In the genomic region with DNA sequence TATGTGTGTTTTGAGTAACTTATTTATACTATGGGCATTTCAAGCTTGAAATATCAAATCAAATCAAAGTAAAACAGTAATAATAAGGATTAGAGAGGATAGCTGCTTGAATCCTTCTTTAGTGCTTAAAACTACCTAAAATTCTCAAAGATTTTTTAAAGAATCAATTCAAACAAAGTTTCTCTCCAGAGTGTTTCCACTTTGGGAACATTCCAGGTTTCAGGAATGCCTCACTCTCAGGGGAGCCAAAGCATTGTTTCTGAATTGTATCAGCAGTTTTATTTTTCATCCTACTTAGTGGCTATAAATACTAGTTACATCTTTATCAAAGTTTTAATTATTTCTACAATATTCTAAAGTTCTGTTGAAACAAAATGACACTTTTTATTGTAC, we compare ENCODE assay signal across 11 cellular contexts. TPM values are rescaled to one million over a fixed set of nuclear protein-coding genes. Genes with fewer than 3 reads are reported as not detected.
DNase-seq lines count a peak whose midpoint lies in the region; ATAC-seq and TF ChIP-seq lines count a peak whose summit lies in the region.
"Had no signal": no experiment of that assay in that cellular context is flagged by ENCODE, and none has a peak within 500 bp of the region (broad histone marks: within the 10 kb centered on the region; RNA-seq: fewer than 3 reads in every experiment).

No MANE protein-coding gene starts in this region.

- H2AFZ ChIP-seq in ACC112 (ENCODE audit: low read length, unreplicated experiment) (peak overlapping the region; percentile 59), trophoblast cell (ENCODE audit: insufficient read depth, low read length, poor library complexity) (no peak overlapping the region)

- no peak overlapping the region for H4K91ac ChIP-seq in trophoblast cell (ENCODE audit: low read depth, low read length)

- H3K18ac ChIP-seq in trophoblast cell (ENCODE audit: low read length): no peak overlapping the region

- H3K27me3 ChIP-seq in ACC112 (ENCODE audit: insufficient read depth, low read length): no peaks in the 10 kb centered on the region
- no peaks in the 10 kb centered on the region for H3K27me3 ChIP-seq in adipocyte (replicated peaks; ENCODE audit: control insufficient read depth, insufficient read depth, low read length)
- no peaks in the 10 kb centered on the region for H3K27me3 ChIP-seq in foreskin keratinocyte
- H3K27me3 ChIP-seq in trophoblast cell (ENCODE audit: insufficient read depth, low read length): no peaks in the 10 kb centered on the region

- H4K12ac ChIP-seq in trophoblast cell (ENCODE audit: low read depth, low read length): no peak overlapping the region

- no peak overlapping the region for H2BK5ac ChIP-seq in trophoblast cell (ENCODE audit: low read depth, low read length, poor library complexity)

- H3K27ac ChIP-seq in ACC112 (ENCODE audit: low read depth, low read length) (peak overlapping the region; percentile 34), foreskin keratinocyte (peak overlapping the region; percentile 77), trophoblast cell (ENCODE audit: low read depth, low read length) (no peak overlapping the region)

- no peak overlapping the region for H3K23ac ChIP-seq in trophoblast cell (ENCODE audit: low read length)

- ATAC-seq in foreskin keratinocyte (peak; percentile 22), HG02973 (IDR thresholded peaks at IDR 0.05; ENCODE audit: unreplicated experiment) (no peak), HG03571 (IDR thresholded peaks at IDR 0.05; ENCODE audit: unreplicated experiment) (no peak)

- peak; percentile 71 for DNase-seq in adipocyte (ENCODE audit: low read depth)
- DNase-seq in foreskin keratinocyte: no peak
- DNase-seq in trophoblast cell: no peak
- no peak for DNase-seq in anterior cingulate cortex (lab: John Stamatoyannopoulos, UW)
- DNase-seq in activated CD4-positive, alpha-beta T cell treated with anti-CD3 and anti-CD28 coated beads for 1 hour: no peak
- DNase-seq: NCI-H1694 treated with DMSO at 0.1 percent for 48 hours had no signal

- H2AK5ac ChIP-seq in trophoblast cell (ENCODE audit: low read length): no peak overlapping the region

- no peak overlapping the region for H2BK12ac ChIP-seq in trophoblast cell (ENCODE audit: low read length)

- H4K8ac ChIP-seq in trophoblast cell (ENCODE audit: low read depth, low read length): no peak overlapping the region

- H3K79me1 ChIP-seq in trophoblast cell (ENCODE audit: low read length): no peaks in the 10 kb centered on the region

- H3K9me3 ChIP-seq in adipocyte (ENCODE audit: control insufficient read depth, low read length): no peaks in the 10 kb centered on the region
- H3K9me3 ChIP-seq in trophoblast cell (ENCODE audit: insufficient read depth, low read depth, low read length): no peaks in the 10 kb centered on the region

- H3K79me2 ChIP-seq in ACC112 (ENCODE audit: control insufficient read depth, insufficient read depth, low read length, unreplicated experiment) (no peaks in the 10 kb centered on the region), trophoblast cell (ENCODE audit: control insufficient read depth, insufficient read depth, low read length, poor library complexity) (no peaks in the 10 kb centered on the region)

- peak overlapping the region; percentile 76 for H3K9ac ChIP-seq in adipocyte (ENCODE audit: low read length)
- no peak overlapping the region for H3K9ac ChIP-seq in trophoblast cell (ENCODE audit: low read length)

- H3K4me2 ChIP-seq in trophoblast cell (ENCODE audit: low read length): peak overlapping the region; percentile 64

- no peak overlapping the region for H3K4ac ChIP-seq in trophoblast cell (ENCODE audit: low read depth, low read length)

- peak overlapping the region; percentile 79 for H3K4me3 ChIP-seq in ACC112 (ENCODE audit: low read depth, low read length)
- H3K4me3 ChIP-seq in adipocyte (ENCODE audit: low read length): peak overlapping the region; percentile 83
- no peak overlapping the region for H3K4me3 ChIP-seq in trophoblast cell (ENCODE audit: low read depth, low read length)

- H3K36me3 ChIP-seq in ACC112 (ENCODE audit: insufficient read depth, low read length) (no peaks in the 10 kb centered on the region), adipocyte (ENCODE audit: control insufficient read depth, insufficient read depth, low read length, severe bottlenecking) (no peaks in the 10 kb centered on the region), trophoblast cell (ENCODE audit: control insufficient read depth in 1 of 2, insufficient read depth in 2 of 2, low read length in 2 of 2) (no peaks in the 10 kb centered on the region)

- no peak overlapping the region for H3K14ac ChIP-seq in trophoblast cell (ENCODE audit: low read length)

- H3K4me1 ChIP-seq in ACC112 (ENCODE audit: control insufficient read depth, insufficient read depth, low read length, unreplicated experiment) (peaks cover 28% of the 10 kb centered on the region), adipocyte (ENCODE audit: control insufficient read depth, insufficient read depth, low read length) (peaks cover 37% of the 10 kb centered on the region), foreskin keratinocyte (peaks cover 41% of the 10 kb centered on the region), trophoblast cell (ENCODE audit: control insufficient read depth in 1 of 2, insufficient read depth in 2 of 2, low read length in 2 of 2) (peaks cover 5 to 7% of the 10 kb centered on the region in 2 experiments)

- no peak for TF ChIP-seq CTCF in foreskin keratinocyte (conservative IDR thresholded peaks at IDR 0.05)

- H2BK120ac ChIP-seq in trophoblast cell (ENCODE audit: insufficient read depth, low read length, poor library complexity): no peak overlapping the region

RNA-seq across cellular contexts. Expression of a gene that starts 0.8 kb away (rescaled TPM):
- 2.0 and 2.7 TPM in 2 replicates for total RNA-seq in foreskin keratinocyte
- 0.51 and 0.74 TPM in 2 replicates for polyA plus RNA-seq in foreskin keratinocyte
- polyA plus RNA-seq in trophoblast cell (2013): 0.56 and 0.57 TPM in 2 replicates
- total RNA-seq: activated CD8-positive, alpha-beta memory T cell treated with anti-CD3 and anti-CD28 coated beads for 36 hours had no signal

RNA-seq across cellular contexts. Expression of a gene that starts 38.7 kb away (rescaled TPM):
- total RNA-seq in foreskin keratinocyte: not detected in 2 replicates
- not detected in 2 replicates for polyA plus RNA-seq in foreskin keratinocyte
- polyA plus RNA-seq in trophoblast cell (2013): 2.5 and 2.6 TPM in 2 replicates
- total RNA-seq: activated CD8-positive, alpha-beta memory T cell treated with anti-CD3 and anti-CD28 coated beads for 36 hours had no signal
- polyA plus RNA-seq: BJ had no signal
